ENCODE assay signal across 8 cellular contexts in genomic region chr3:194204036-194204792, GRCh38.
DNase-seq lines count a peak whose midpoint lies in the region; ATAC-seq and TF ChIP-seq lines count a peak whose summit lies in the region.

No MANE protein-coding gene starts in this region.

- in situ Hi-C loops in Panc1 (cut with HindIII; ENCODE audit: low pct_unique_long_range_greater_than_20kb, low sequenced_read_pairs): no loop called here
- in situ Hi-C loops in gastrocnemius medialis (cut with MboI; ENCODE audit: low sequenced_read_pairs in 4 of 4): no loop called here
- in situ Hi-C loops in KBM-7 (cut with MboI; ENCODE audit: low pct_unique_long_range_greater_than_20kb, low sequenced_read_pairs): no loop called here

- H3K27me3 ChIP-seq in left ventricle myocardium inferior (ENCODE audit: low read depth): peaks cover 32% of the 10 kb centered on the region
- H3K27me3 ChIP-seq in right atrium auricular region: no peaks in the 10 kb centered on the region
- peaks cover 13% of the 10 kb centered on the region for H3K27me3 ChIP-seq in Panc1 (ENCODE audit: control insufficient read depth, insufficient read depth, low read length)
- H3K27me3 ChIP-seq in prostate gland (replicated peaks; ENCODE audit: insufficient read depth): no peaks in the 10 kb centered on the region
- H3K27me3 ChIP-seq in gastrocnemius medialis: peaks cover 0 to 4% (median 0%) of the 10 kb centered on the region in 3 donors

- H3K36me3 ChIP-seq in left ventricle myocardium inferior (no peaks in the 10 kb centered on the region), right atrium auricular region (no peaks in the 10 kb centered on the region), Panc1 (ENCODE audit: control insufficient read depth, insufficient read depth, low read length) (no peaks in the 10 kb centered on the region), prostate gland (no peaks in the 10 kb centered on the region), gastrocnemius medialis (no peaks in the 10 kb centered on the region)

- CTCF ChIA-PET in Panc1 (lab: Charles Lee): no interaction called here

- H3K27ac ChIP-seq in left ventricle myocardium inferior (replicated peaks): no peak overlapping the region
- H3K27ac ChIP-seq in right atrium auricular region: no peak overlapping the region
- H3K27ac ChIP-seq in Panc1 (ENCODE audit: low read length): no peak overlapping the region
- H3K27ac ChIP-seq in prostate gland: peak overlapping the region; percentile 51 to 66
- H3K27ac ChIP-seq in gastrocnemius medialis: no peak overlapping the region

- TF ChIP-seq CTCF in left ventricle myocardium inferior (IDR thresholded peaks at IDR 0.05; ENCODE audit: borderline replicate concordance) (no peak), right atrium auricular region (IDR thresholded peaks at IDR 0.05) (no peak), Panc1 (IDR thresholded peaks at IDR 0.05) (no peak), epithelial cell of esophagus (IDR thresholded peaks at IDR 0.05; ENCODE audit: insufficient read depth, low read depth, low read length, missing control alignments) (no peak), prostate gland (IDR thresholded peaks at IDR 0.05) (no peak), gastrocnemius medialis (IDR thresholded peaks at IDR 0.05 in 4 of 5, conservative IDR thresholded peaks at IDR 0.05 in 1 of 5) (no peak)

- TF ChIP-seq POLR2A in prostate gland (IDR thresholded peaks at IDR 0.05): no peak
- TF ChIP-seq POLR2A in gastrocnemius medialis (IDR thresholded peaks at IDR 0.05): no peak

- ATAC-seq in Panc1: peak; percentile 86
- ATAC-seq in gastrocnemius medialis: no peak
- no peak for ATAC-seq in HG03280 (IDR thresholded peaks at IDR 0.05; ENCODE audit: unreplicated experiment)

- WGBS in prostate gland: 11% methylated on average over 63 of the region's 70 CpGs

- no TSS peak for BruUV-seq in Panc1 (replicated peaks; lab: Mats Ljungman, UMichigan)

- H3K9me3 ChIP-seq in left ventricle myocardium inferior (replicated peaks) (no peaks in the 10 kb centered on the region), right atrium auricular region (no peaks in the 10 kb centered on the region), Panc1 (ENCODE audit: control insufficient read depth, insufficient read depth, low read depth, low read length) (no peaks in the 10 kb centered on the region), prostate gland (no peaks in the 10 kb centered on the region), gastrocnemius medialis (no peaks in the 10 kb centered on the region)

- POLR2A ChIA-PET in Panc1 (lab: Charles Lee): no interaction called here

- peaks cover 16% of the 10 kb centered on the region for H3K4me1 ChIP-seq in left ventricle myocardium inferior
- H3K4me1 ChIP-seq in right atrium auricular region: peaks cover 0 to 23% of the 10 kb centered on the region in 2 donors
- H3K4me1 ChIP-seq in Panc1 (ENCODE audit: control insufficient read depth, insufficient read depth, low read length): no peaks in the 10 kb centered on the region
- no peaks in the 10 kb centered on the region for H3K4me1 ChIP-seq in prostate gland (replicated peaks)
- peaks cover 0 to 9% of the 10 kb centered on the region in 2 donors for H3K4me1 ChIP-seq in gastrocnemius medialis

- no peak for DNase-seq in left ventricle myocardium inferior
- no peak for DNase-seq in right atrium auricular region (ENCODE audit: low spot score)
- DNase-seq in Panc1 (ENCODE audit: low read depth, low spot score): no peak
- peak; percentile 30 for DNase-seq in epithelial cell of esophagus (ENCODE audit: low read depth)
- peak; percentile 19 for DNase-seq in prostate gland (ENCODE audit: low spot score)
- DNase-seq in gastrocnemius medialis: no peak
- DNase-seq in KBM-7: no peak

- intact Hi-C loops in left ventricle myocardium inferior (cut with micrococcal nuclease) (no loop called here), Panc1 (cut with micrococcal nuclease; ENCODE audit: unreplicated experiment) (no loop called here), prostate gland (cut with DNase I) (no loop called here), gastrocnemius medialis (cut with DNase I; ENCODE audit: low total_unique reads) (no loop called here)

- H3K4me3 ChIP-seq in left ventricle myocardium inferior: peak overlapping the region; percentile 51
- peak overlapping the region in 1 of 2 donors; percentile 45 for H3K4me3 ChIP-seq in right atrium auricular region
- peak overlapping the region; percentile 44 to 45 for H3K4me3 ChIP-seq in Panc1 (ENCODE audit: low read depth in 2 of 2, low read length in 2 of 2)
- H3K4me3 ChIP-seq in epithelial cell of esophagus (ENCODE audit: low read length): peak overlapping the region; percentile 45
- H3K4me3 ChIP-seq in prostate gland: peak overlapping the region; percentile 32 to 43
- H3K4me3 ChIP-seq in gastrocnemius medialis: peak overlapping the region in 2 of 4 donors; percentile 20 to 36

Comparison
In these comparisons a context has a peak if more than half of its experiments do, and no peak if none do; other contexts are left out.
1. DNase-seq: peak in epithelial cell of esophagus (single experiment) and prostate gland (single experiment); none in left ventricle myocardium inferior (single experiment), right atrium auricular region (single experiment), Panc1 (single experiment), gastrocnemius medialis (0 of 2) and KBM-7 (single experiment).
2. H3K27ac ChIP-seq: peak in prostate gland (2 of 2); none in left ventricle myocardium inferior (single experiment), right atrium auricular region (0 of 2), Panc1 (single experiment) and gastrocnemius medialis (0 of 4).